8 cellular contexts compared by ENCODE assay signal in genomic region chr2:181891258-181891965, GRCh38. TPM values are rescaled to one million over a fixed set of nuclear protein-coding genes. Genes with fewer than 3 reads are reported as not detected.
A peak's percentile ranks its signal among the peaks of the same experiment; 100 is the strongest.
DNase-seq lines count a peak whose midpoint lies in the region; ATAC-seq and TF ChIP-seq lines count a peak whose summit lies in the region.

TSS of gene ITPRID2 (plus strand) at chr2:181891730. CDS start at chr2:181892067, 337 bp downstream.

- DNase-seq in DMS53 treated with DMSO at 0.1 percent for 48 hours (lab: John Stamatoyannopoulos, UW; ENCODE audit: unreplicated experiment) (peak; percentile 87), HuH-7 (ENCODE audit: low spot score) (peak; percentile 87), RPMI8226 (peak; percentile 92), foreskin fibroblast (peak; percentile 93 to 97), neural crest cell (ENCODE audit: low read depth, low spot score) (peak; percentile 71), stromal cell of bone marrow (ENCODE audit: low read depth) (peak; percentile 80)
- DNase-seq in activated effector memory CD4-positive, alpha-beta T cell treated with anti-CD3 and anti-CD28 coated beads, Interleukin-2, amount 50 U/mL, for 16 hours: peak; percentile 87

- peak within 1 kb of the TSS; percentile 96 for H3K27ac Mint-ChIP-seq in neural crest cell (ENCODE audit: unreplicated experiment)

- no peaks in the 10 kb centered on the region for H3K9me3 Mint-ChIP-seq in neural crest cell

- peaks cover 3% of the 10 kb centered on the region for H3K36me3 Mint-ChIP-seq in neural crest cell (ENCODE audit: low read depth)

- no peaks in the 10 kb centered on the region for H3K27me3 Mint-ChIP-seq in neural crest cell (ENCODE audit: low read depth)

- H3K4me1 Mint-ChIP-seq in neural crest cell: peaks cover 62% of the 10 kb centered on the region

- H3K4me3 ChIP-seq in foreskin fibroblast (ENCODE audit: low read depth in 1 of 2, low read length in 2 of 2): peak within 1 kb of the TSS; percentile 88 to 91

- TF ChIP-seq CTCF in foreskin fibroblast (IDR thresholded peaks at IDR 0.05; ENCODE audit: low read depth, low read length) (no peak), neural crest cell (conservative IDR thresholded peaks at IDR 0.05) (peak; percentile 28)

- ATAC-seq in GM21528 (IDR thresholded peaks at IDR 0.05; ENCODE audit: low FRiP score, unreplicated experiment): peak; percentile 92

- peak within 1 kb of the TSS; percentile 95 for H3K4me3 Mint-ChIP-seq in neural crest cell

RNA-seq across cellular contexts. Expression of gene ITPRID2, which starts in this region (rescaled TPM):
- 115 and 133 TPM in 2 replicates for total RNA-seq in neural crest cell

Comparison
In these comparisons a context has a peak if more than half of its experiments do, and no peak if none do; other contexts are left out.
1. Peak in every context shown above with its lines: DNase-seq, ATAC-seq and H3K4me3 ChIP-seq.